1 cellular context compared by ENCODE assay signal in the genomic region with DNA sequence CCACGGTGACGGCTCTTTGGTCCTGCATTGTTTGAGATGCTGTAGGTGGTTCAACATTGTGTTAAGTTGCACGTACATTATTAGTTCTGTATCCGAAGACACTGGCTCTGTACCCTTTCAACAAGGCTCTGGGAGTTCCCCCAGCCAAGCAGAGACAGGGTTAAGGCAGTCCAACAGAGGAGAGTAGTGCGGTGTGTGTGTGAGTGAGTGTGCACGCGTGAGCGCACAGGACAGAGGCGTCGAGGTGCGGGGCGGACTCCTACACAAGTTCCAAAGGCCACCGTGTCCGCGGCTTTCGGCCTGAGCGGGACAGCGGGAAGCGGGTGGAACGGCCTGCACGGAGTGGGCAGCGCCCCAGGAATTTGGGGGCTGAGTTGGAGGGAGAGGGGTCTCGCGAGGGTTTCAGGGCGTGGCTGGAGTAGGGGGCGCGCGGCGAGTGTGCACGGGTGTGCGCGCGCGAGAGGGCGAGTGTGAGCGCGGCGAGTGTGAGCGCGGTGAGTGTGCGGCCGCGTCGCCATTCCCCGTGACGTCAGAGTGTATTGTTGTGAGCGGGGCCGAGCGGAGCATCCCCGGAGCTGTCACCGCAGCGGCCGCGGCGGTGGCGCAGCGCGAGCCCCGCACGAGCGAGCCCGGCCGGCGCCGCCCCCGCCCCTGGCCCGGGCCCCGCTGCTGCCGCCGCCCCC.
TF ChIP-seq lines count a peak whose summit lies in the region.

A gene (plus strand): TSS at position 532 of the 683 bp plus-strand sequence. CDS start 413 bp downstream, outside the sequence.

TF ChIP-seq in GM12878, 131 proteins besides CTCF, POLR2A, EP300 and RAD21 (continued from another document):
- TF ChIP-seq, protein P1, sequence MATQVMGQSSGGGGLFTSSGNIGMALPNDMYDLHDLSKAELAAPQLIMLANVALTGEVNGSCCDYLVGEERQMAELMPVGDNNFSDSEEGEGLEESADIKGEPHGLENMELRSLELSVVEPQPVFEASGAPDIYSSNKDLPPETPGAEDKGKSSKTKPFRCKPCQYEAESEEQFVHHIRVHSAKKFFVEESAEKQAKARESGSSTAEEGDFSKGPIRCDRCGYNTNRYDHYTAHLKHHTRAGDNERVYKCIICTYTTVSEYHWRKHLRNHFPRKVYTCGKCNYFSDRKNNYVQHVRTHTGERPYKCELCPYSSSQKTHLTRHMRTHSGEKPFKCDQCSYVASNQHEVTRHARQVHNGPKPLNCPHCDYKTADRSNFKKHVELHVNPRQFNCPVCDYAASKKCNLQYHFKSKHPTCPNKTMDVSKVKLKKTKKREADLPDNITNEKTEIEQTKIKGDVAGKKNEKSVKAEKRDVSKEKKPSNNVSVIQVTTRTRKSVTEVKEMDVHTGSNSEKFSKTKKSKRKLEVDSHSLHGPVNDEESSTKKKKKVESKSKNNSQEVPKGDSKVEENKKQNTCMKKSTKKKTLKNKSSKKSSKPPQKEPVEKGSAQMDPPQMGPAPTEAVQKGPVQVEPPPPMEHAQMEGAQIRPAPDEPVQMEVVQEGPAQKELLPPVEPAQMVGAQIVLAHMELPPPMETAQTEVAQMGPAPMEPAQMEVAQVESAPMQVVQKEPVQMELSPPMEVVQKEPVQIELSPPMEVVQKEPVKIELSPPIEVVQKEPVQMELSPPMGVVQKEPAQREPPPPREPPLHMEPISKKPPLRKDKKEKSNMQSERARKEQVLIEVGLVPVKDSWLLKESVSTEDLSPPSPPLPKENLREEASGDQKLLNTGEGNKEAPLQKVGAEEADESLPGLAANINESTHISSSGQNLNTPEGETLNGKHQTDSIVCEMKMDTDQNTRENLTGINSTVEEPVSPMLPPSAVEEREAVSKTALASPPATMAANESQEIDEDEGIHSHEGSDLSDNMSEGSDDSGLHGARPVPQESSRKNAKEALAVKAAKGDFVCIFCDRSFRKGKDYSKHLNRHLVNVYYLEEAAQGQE (IDR thresholded peaks at IDR 0.05; ENCODE audit: low read depth, low read length): no peak
- TF ChIP-seq IKZF2 (IDR thresholded peaks at IDR 0.05): no peak
- TF ChIP-seq, protein P2, sequence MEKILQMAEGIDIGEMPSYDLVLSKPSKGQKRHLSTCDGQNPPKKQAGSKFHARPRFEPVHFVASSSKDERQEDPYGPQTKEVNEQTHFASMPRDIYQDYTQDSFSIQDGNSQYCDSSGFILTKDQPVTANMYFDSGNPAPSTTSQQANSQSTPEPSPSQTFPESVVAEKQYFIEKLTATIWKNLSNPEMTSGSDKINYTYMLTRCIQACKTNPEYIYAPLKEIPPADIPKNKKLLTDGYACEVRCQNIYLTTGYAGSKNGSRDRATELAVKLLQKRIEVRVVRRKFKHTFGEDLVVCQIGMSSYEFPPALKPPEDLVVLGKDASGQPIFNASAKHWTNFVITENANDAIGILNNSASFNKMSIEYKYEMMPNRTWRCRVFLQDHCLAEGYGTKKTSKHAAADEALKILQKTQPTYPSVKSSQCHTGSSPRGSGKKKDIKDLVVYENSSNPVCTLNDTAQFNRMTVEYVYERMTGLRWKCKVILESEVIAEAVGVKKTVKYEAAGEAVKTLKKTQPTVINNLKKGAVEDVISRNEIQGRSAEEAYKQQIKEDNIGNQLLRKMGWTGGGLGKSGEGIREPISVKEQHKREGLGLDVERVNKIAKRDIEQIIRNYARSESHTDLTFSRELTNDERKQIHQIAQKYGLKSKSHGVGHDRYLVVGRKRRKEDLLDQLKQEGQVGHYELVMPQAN (conservative IDR thresholded peaks at IDR 0.05): no peak
- TF ChIP-seq CREM (IDR thresholded peaks at IDR 0.05; ENCODE audit: low read depth): 0 out of 2 replicates have a peak, but pooled peaks have one; percentile 25
